Comparison of ENCODE assay signal across 8 cellular contexts in genomic region chr14:94129111-94129757, GRCh38. TPM values are rescaled to one million over a fixed set of nuclear protein-coding genes. Genes with fewer than 3 reads are reported as not detected.
DNase-seq lines count a peak whose midpoint lies in the region; ATAC-seq lines count a peak whose summit lies in the region.

Gene IFI27L2 (minus strand): TSS chr14:94129604. CDS start chr14:94129564, 40 bp downstream.

- no peaks in the 10 kb centered on the region for H3K9me3 ChIP-seq in neuronal stem cell (replicated peaks in 1 of 2; ENCODE audit: control insufficient read depth in 2 of 2, insufficient read depth in 1 of 2, low read depth in 1 of 2, low read length in 2 of 2)
- no peaks in the 10 kb centered on the region for H3K9me3 ChIP-seq in subcutaneous abdominal adipose tissue (ENCODE audit: control insufficient read depth in 5 of 5, low read length in 5 of 5)

- H3K27me3 ChIP-seq in neuronal stem cell (ENCODE audit: control insufficient read depth in 3 of 3, insufficient read depth in 3 of 3, low read depth in 1 of 3, low read length in 3 of 3) (no peaks in the 10 kb centered on the region), subcutaneous abdominal adipose tissue (ENCODE audit: control insufficient read depth in 5 of 5, insufficient read depth in 4 of 5, low read length in 5 of 5) (no peaks in the 10 kb centered on the region)

- peak within 1 kb of the TSS; percentile 95 for H2AFZ ChIP-seq in neuronal stem cell (ENCODE audit: low read length)

- H2AK5ac ChIP-seq in neuronal stem cell (ENCODE audit: low read depth, low read length) = peak within 1 kb of the TSS; percentile 82

- peaks cover 0 to 7% of the 10 kb centered on the region in 2 donors for H3K4me1 ChIP-seq in neuronal stem cell (ENCODE audit: control insufficient read depth in 2 of 2, insufficient read depth in 1 of 2, low read depth in 1 of 2, low read length in 2 of 2)
- H3K4me1 ChIP-seq in subcutaneous abdominal adipose tissue (ENCODE audit: control insufficient read depth in 5 of 5, insufficient read depth in 5 of 5, low read length in 5 of 5) = peaks cover 2 to 21% (median 16%) of the 10 kb centered on the region in 5 donors

- H4K91ac ChIP-seq in neuronal stem cell (ENCODE audit: low read depth, low read length, poor library complexity) = no peak within 1 kb of the TSS

- peak within 1 kb of the TSS; percentile 61 for H3K27ac ChIP-seq in neuronal stem cell (replicated peaks; ENCODE audit: low read length)
- H3K27ac ChIP-seq in subcutaneous abdominal adipose tissue (ENCODE audit: low read depth, low read length) = peak within 1 kb of the TSS; percentile 85

- ATAC-seq in GM21619 (IDR thresholded peaks at IDR 0.05; ENCODE audit: unreplicated experiment) = peak; percentile 93

- no peak within 1 kb of the TSS for H3K14ac ChIP-seq in neuronal stem cell (ENCODE audit: low read length)

- H2BK120ac ChIP-seq in neuronal stem cell (ENCODE audit: low read depth, low read length) = no peak within 1 kb of the TSS

- H3K4ac ChIP-seq in neuronal stem cell (ENCODE audit: low read length) = no peak within 1 kb of the TSS

- no CpG with 5 or more reads among the region's 27 CpGs for WGBS in neuronal stem cell (ENCODE audit: extremely low coverage in 2 of 2, insufficient read length in 2 of 2, insufficient replicate concordance in 1 of 2), 2 donors

- peak; percentile 92 for DNase-seq in Daoy (ENCODE audit: low read depth)
- peak; percentile 53 for DNase-seq in Jurkat, Clone E6-1 (ENCODE audit: low read depth, low spot score)
- peak; percentile 77 to 85 for DNase-seq in SHP77 (lab: John Stamatoyannopoulos, UW)
- DNase-seq in activated gamma-delta T cell treated with anti-CD3 and anti-CD28 coated beads, Interleukin-2, amount 50 U/mL, for 16 hours (ENCODE audit: low read depth) = peak; percentile 34
- peak; percentile 77 for DNase-seq in foreskin melanocyte
- DNase-seq in neuronal stem cell (ENCODE audit: low spot score) = peak; percentile 80

- H3K9ac ChIP-seq in neuronal stem cell (ENCODE audit: low read depth, low read length, poor library complexity) (peak within 1 kb of the TSS; percentile 75), subcutaneous abdominal adipose tissue (ENCODE audit: low read length in 5 of 5) (peak within 1 kb of the TSS in 4 of 5 donors; percentile 47 to 70 (median 66))

- H3K36me3 ChIP-seq in neuronal stem cell (replicated peaks in 1 of 2; ENCODE audit: control insufficient read depth in 2 of 2, insufficient read depth in 2 of 2, low read length in 2 of 2) (peaks cover 0 to 1% of the 10 kb centered on the region in 2 donors), subcutaneous abdominal adipose tissue (ENCODE audit: control insufficient read depth in 5 of 5, insufficient read depth in 5 of 5, low read length in 5 of 5) (peaks cover 0 to 11% (median 3%) of the 10 kb centered on the region in 5 donors)

- peak within 1 kb of the TSS; percentile 19 for H2BK15ac ChIP-seq in neuronal stem cell (ENCODE audit: low read length)

- H3K23ac ChIP-seq in neuronal stem cell (ENCODE audit: low read depth, low read length, poor library complexity) = no peak within 1 kb of the TSS

- peak within 1 kb of the TSS; percentile 68 for H3K4me2 ChIP-seq in neuronal stem cell (ENCODE audit: insufficient read depth, low read length, poor library complexity, severe bottlenecking)

- peak within 1 kb of the TSS; percentile 73 for H3K4me3 ChIP-seq in Jurkat, Clone E6-1 (ENCODE audit: low read length)
- H3K4me3 ChIP-seq in neuronal stem cell (ENCODE audit: low read length in 2 of 2) = peak within 1 kb of the TSS; percentile 47 to 80
- H3K4me3 ChIP-seq in subcutaneous abdominal adipose tissue (ENCODE audit: low read depth in 1 of 5, low read length in 5 of 5) = peak within 1 kb of the TSS; percentile 59 to 70 (median 64)

- no peaks in the 10 kb centered on the region for H3K79me1 ChIP-seq in neuronal stem cell (ENCODE audit: low read depth, low read length)

- H2BK12ac ChIP-seq in neuronal stem cell (ENCODE audit: low read length) = no peak within 1 kb of the TSS

- H2BK5ac ChIP-seq in neuronal stem cell (ENCODE audit: low read length) = peak within 1 kb of the TSS; percentile 54

- peak within 1 kb of the TSS; percentile 79 for H3K18ac ChIP-seq in neuronal stem cell (ENCODE audit: low read length)

- no peak within 1 kb of the TSS for H4K8ac ChIP-seq in neuronal stem cell (ENCODE audit: low read depth, low read length)

RNA-seq across cellular contexts. Expression of gene IFI27L2, which starts in this region (rescaled TPM):
- 68.5 and 99.1 TPM in 2 replicates for total RNA-seq in Daoy (2014; rRNA removed; shearing (Covaris generic))
- 95.6 TPM for polyA plus RNA-seq in Jurkat, Clone E6-1 (2012; ENCODE audit: insufficient read depth, insufficient read length)
- polyA plus RNA-seq in neuronal stem cell (2013, experiment 1 of 2) = 69.0 TPM
- polyA plus RNA-seq in neuronal stem cell (2013, experiment 2 of 2) = 68.1 TPM

Comparison
In these comparisons a context has a peak if more than half of its experiments do, and no peak if none do; other contexts are left out.
1. Peak in every context shown above with its lines: DNase-seq, ATAC-seq, H3K4me3 ChIP-seq and H3K27ac ChIP-seq.
2. DNase-seq: peak in every context shown above with its lines; median percentile 92 in Daoy; 81 in SHP77; 80 in neuronal stem cell; 77 in foreskin melanocyte; 53 in Jurkat, Clone E6-1; 34 in activated gamma-delta T cell treated with anti-CD3 and anti-CD28 coated beads, Interleukin-2, amount 50 U/mL, for 16 hours.